In genomic region chr7:134798155-134798554, GRCh38 we compare ENCODE assay signal across 1 cellular context.
TF ChIP-seq lines count a peak whose summit lies in the region.

No MANE protein-coding gene starts in this region.

TF ChIP-seq in SK-N-SH treated with all-trans-retinoic acid at 6 μM for 48 hours, 23 proteins besides CTCF, POLR2A, EP300 and RAD21 (continued from another document):
- no peak for TF ChIP-seq PATZ1 (CRISPR knock-in tag; IDR thresholded peaks at IDR 0.05; ENCODE audit: borderline replicate concordance)
- no peak for TF ChIP-seq ZNF70 (CRISPR knock-in tag; IDR thresholded peaks at IDR 0.05)
- no peak for TF ChIP-seq TCF4 (CRISPR knock-in tag; IDR thresholded peaks at IDR 0.05; ENCODE audit: borderline replicate concordance)
- TF ChIP-seq CSDC2 (CRISPR knock-in tag; IDR thresholded peaks at IDR 0.05) = no peak
- TF ChIP-seq ISL1 (CRISPR knock-in tag; IDR thresholded peaks at IDR 0.05) = no peak
- no peak for TF ChIP-seq CREB5 (CRISPR knock-in tag; IDR thresholded peaks at IDR 0.05; ENCODE audit: low read depth)
- TF ChIP-seq ARNTL (CRISPR knock-in tag; IDR thresholded peaks at IDR 0.05; ENCODE audit: borderline replicate concordance, low read depth) = no peak
- no peak for TF ChIP-seq TSHZ2 (CRISPR knock-in tag; IDR thresholded peaks at IDR 0.05)
- TF ChIP-seq TOX (CRISPR knock-in tag; IDR thresholded peaks at IDR 0.05; ENCODE audit: borderline replicate concordance) = no peak
- TF ChIP-seq ZNF565 (CRISPR knock-in tag; conservative IDR thresholded peaks at IDR 0.05; ENCODE audit: low read depth) = no peak
